ENCODE assay signal across 23 cellular contexts in genomic region chr2:98800330-98801064, GRCh38.
DNase-seq lines count a peak whose midpoint lies in the region; ATAC-seq and TF ChIP-seq lines count a peak whose summit lies in the region.
"Had no signal": no experiment of that assay in that cellular context is flagged by ENCODE, and none has a peak within 500 bp of the region (broad histone marks: within the 10 kb centered on the region; RNA-seq: fewer than 3 reads in every experiment).

No MANE protein-coding gene starts in this region.

- H3K4me1 ChIP-seq in lung (ENCODE audit: control insufficient read depth in 2 of 2, insufficient read depth in 2 of 2, low read length in 2 of 2) (peaks cover under 1 to 16% of the 10 kb centered on the region in 2 donors), upper lobe of right lung (peaks cover 13% of the 10 kb centered on the region)
- H3K4me1 ChIP-seq: BE2C, prostate gland had no signal

- intact Hi-C loops in upper lobe of right lung (cut with DNase I) = no loop called here

- peaks cover 0 to 5% of the 10 kb centered on the region in 2 donors for H3K36me3 ChIP-seq in lung (ENCODE audit: control insufficient read depth in 2 of 2, insufficient read depth in 2 of 2, low read length in 2 of 2)
- no peaks in the 10 kb centered on the region for H3K36me3 ChIP-seq in upper lobe of right lung
- H3K36me3 ChIP-seq: BE2C, prostate gland, tibial artery had no signal

- H3K27ac ChIP-seq in lung (ENCODE audit: low read depth in 1 of 2, low read length in 1 of 2) (peak overlapping the region in 1 of 2 donors; percentile 61), upper lobe of right lung (no peak overlapping the region)
- H3K27ac ChIP-seq: hepatocyte, prostate gland, SK-N-MC, tibial artery had no signal

- TF ChIP-seq CTCF in lung (IDR thresholded peaks at IDR 0.05; ENCODE audit: control extremely low read depth, extremely low read depth) = no peak
- no peak for TF ChIP-seq CTCF in upper lobe of right lung (IDR thresholded peaks at IDR 0.05)

- H3K4me3 ChIP-seq in lung (no peak overlapping the region), upper lobe of right lung (no peak overlapping the region)
- H3K4me3 ChIP-seq: hepatocyte, prostate gland, SK-N-MC, tibial artery had no signal

- no peaks in the 10 kb centered on the region for H3K27me3 ChIP-seq in lung (ENCODE audit: control insufficient read depth, insufficient read depth)
- H3K27me3 ChIP-seq in upper lobe of right lung = no peaks in the 10 kb centered on the region
- H3K27me3 ChIP-seq: BE2C, hepatocyte, tibial artery had no signal

- in situ Hi-C loops in ACHN (cut with HindIII; ENCODE audit: low pct_ligation_motif_present, low pct_unique_long_range_greater_than_20kb, low sequenced_read_pairs) = no loop called here

- 74 to 89% methylated on average over 8 of the region's 8 CpGs for WGBS in lung, 2 donors

- H3K9me3 ChIP-seq in lung (ENCODE audit: control insufficient read depth in 2 of 2, insufficient read depth in 1 of 2, low read length in 1 of 2) = no peaks in the 10 kb centered on the region
- no peaks in the 10 kb centered on the region for H3K9me3 ChIP-seq in upper lobe of right lung
- H3K9me3 ChIP-seq: BE2C, prostate gland, tibial artery had no signal

- ATAC-seq in lung (ENCODE audit: insufficient read depth, low FRiP score) = peak; percentile 28
- peak; percentile 68 for ATAC-seq in upper lobe of right lung
- ATAC-seq in GM19395 (IDR thresholded peaks at IDR 0.05; ENCODE audit: unreplicated experiment) = no peak

- DNase-seq in NCI-H1694 treated with DMSO at 0.1 percent for 48 hours (lab: John Stamatoyannopoulos, UW) (peak; percentile 9), NCI-H1694 (lab: John Stamatoyannopoulos, UW) (no peak), astrocyte of the hippocampus (ENCODE audit: low read depth, low spot score) (peak; percentile 21), lung (ENCODE audit: low spot score) (peak; percentile 41), upper lobe of right lung (no peak), nucleus accumbens (lab: John Stamatoyannopoulos, UW) (no peak), ACHN (no peak)
- DNase-seq: activated B cell treated with CpG ODN at 0.5 μM for 24 hours; activated CD4-positive, alpha-beta T cell treated with anti-CD3 and anti-CD28 coated beads, Interleukin-2, amount 50 U/mL, for 48 hours; activated effector memory CD4-positive, alpha-beta T cell treated with Interleukin-2 at 50 U/mL for 16 hours; activated naive CD8-positive, alpha-beta T cell treated with anti-CD3 and anti-CD28 coated beads, Interleukin-2, amount 50 U/mL, for 24 hours; BE2C; erythroblast; foreskin melanocyte; naive B cell; NCI-H446 treated with DMSO at 0.1 percent for 48 hours; stimulated activated CD4-positive, alpha-beta T cell treated with anti-CD3 and anti-CD28 coated beads, Interleukin-1b, Interleukin-23, amount 100 ng/mL, for 48 hours; stimulated activated naive CD4-positive, alpha-beta T cell; tibial artery had no signal

Comparison
In these comparisons a context has a peak if more than half of its experiments do, and no peak if none do; other contexts are left out.
1. DNase-seq: peak in NCI-H1694 treated with DMSO at 0.1 percent for 48 hours (single experiment), astrocyte of the hippocampus (single experiment) and lung (single experiment); none in NCI-H1694 (single experiment), upper lobe of right lung (single experiment), nucleus accumbens (0 of 56) and ACHN (single experiment).